Comparison of ENCODE assay signal across 5 cellular contexts in genomic region chr17:63870292-63870665, GRCh38. TPM values are rescaled to one million over a fixed set of nuclear protein-coding genes. Genes with fewer than 3 reads are reported as not detected.
"Had no signal": no experiment of that assay in that cellular context is flagged by ENCODE, and none has a peak within 500 bp of the region (broad histone marks: within the 10 kb centered on the region; RNA-seq: fewer than 3 reads in every experiment).

No MANE protein-coding gene starts in this region.

RNA-seq across cellular contexts. Expression of gene CSH2, which starts 3.2 kb away (rescaled TPM):
- total RNA-seq: GM23338, H9, HepG2, HT1080 had no signal

RNA-seq across cellular contexts. Expression of gene GH2, which starts 11.5 kb away (rescaled TPM):
- total RNA-seq: HepG2, HT1080 had no signal

RNA-seq across cellular contexts. Expression of gene CSH1, which starts 26.1 kb away (rescaled TPM):
- total RNA-seq: GM23338, H1, H9, HepG2, HT1080 had no signal

RNA-seq across cellular contexts. Expression of gene CSHL1, which starts 40.8 kb away (rescaled TPM):
- total RNA-seq: GM23338, H1, H9, HepG2, HT1080 had no signal
